10 cellular contexts compared by ENCODE assay signal in the genomic region with DNA sequence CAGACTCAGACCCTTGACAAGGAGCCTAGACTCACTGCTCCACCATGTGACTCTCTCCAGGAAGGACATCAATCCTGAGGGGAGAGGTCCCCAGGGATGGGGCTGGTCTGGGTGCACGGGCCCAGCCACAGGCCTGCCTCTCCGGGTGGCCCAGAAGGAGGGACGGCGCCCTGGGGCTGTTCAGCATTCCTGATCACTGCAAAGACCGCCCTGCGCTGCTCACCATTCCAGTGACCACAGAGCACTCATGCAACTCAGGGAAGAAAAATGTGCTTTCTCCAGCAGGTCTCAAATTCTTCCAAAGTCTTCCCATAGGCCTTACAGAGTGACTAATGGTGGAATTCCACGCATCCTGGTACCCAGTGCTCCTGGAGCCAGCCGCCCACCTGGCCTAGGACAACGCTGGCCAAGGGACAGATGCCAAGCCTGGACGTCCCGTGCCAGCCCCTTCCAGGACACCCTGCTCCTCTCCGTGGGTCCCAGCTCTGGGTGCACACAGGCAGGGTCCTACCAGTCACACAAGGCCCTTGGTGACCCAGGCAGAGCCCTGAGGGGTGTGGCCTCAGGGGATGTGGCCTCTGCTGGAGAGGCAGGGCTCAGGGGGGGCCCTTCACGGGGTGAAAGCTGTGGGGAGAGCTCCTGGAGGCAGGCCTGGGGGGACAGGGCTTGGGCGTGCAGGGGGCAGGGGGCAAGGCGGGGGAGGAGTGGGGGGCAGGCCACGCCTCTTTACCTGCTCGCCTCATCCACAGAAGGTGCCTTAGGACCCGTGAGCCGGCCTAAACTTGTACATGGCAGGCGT.
DNase-seq lines count a peak whose midpoint lies in the region; ATAC-seq and TF ChIP-seq lines count a peak whose summit lies in the region.
"Had no signal": no experiment of that assay in that cellular context is flagged by ENCODE, and none has a peak within 500 bp of the region (broad histone marks: within the 10 kb centered on the region; RNA-seq: fewer than 3 reads in every experiment).

No MANE protein-coding gene starts in this region.

- H3K4me1 Mint-ChIP-seq in activated CD4-positive, alpha-beta memory T cell treated with anti-CD3 and anti-CD28 coated beads for 36 hours (ENCODE audit: low read depth), result no peaks in the 10 kb centered on the region

- no peaks in the 10 kb centered on the region for H3K9me3 Mint-ChIP-seq in activated CD4-positive, alpha-beta memory T cell treated with anti-CD3 and anti-CD28 coated beads for 36 hours

- no peaks in the 10 kb centered on the region for H3K36me3 Mint-ChIP-seq in activated CD4-positive, alpha-beta memory T cell treated with anti-CD3 and anti-CD28 coated beads for 36 hours

- DNase-seq in GM03348 (ENCODE audit: low spot score) (peak; percentile 52), fibroblast of the aortic adventitia (ENCODE audit: low read depth) (peak; percentile 25), renal cortical epithelial cell (ENCODE audit: low read depth) (peak; percentile 67), GM13977 (ENCODE audit: low spot score) (no peak), iPS-NIHi7 (ENCODE audit: extremely low spot score) (no peak)
- no peak for DNase-seq in activated CD4-positive, alpha-beta memory T cell treated with anti-CD3 and anti-CD28 coated beads for 36 hours
- DNase-seq: NCI-H1105 treated with DMSO at 0.1 percent for 48 hours; stimulated activated naive CD4-positive, alpha-beta T cell had no signal

- intact Hi-C loops in activated CD4-positive, alpha-beta memory T cell treated with anti-CD3 and anti-CD28 coated beads for 36 hours (cut with micrococcal nuclease), result loop anchor here (5.0 kb wide), 1 partner anchor 136 kb away; no protein-coding TSS in a partner anchor

- in situ Hi-C loops in GM13977 (cut with MboI; ENCODE audit: low pct_unique_long_range_greater_than_20kb, low sequenced_read_pairs, unreplicated experiment), result no loop called here

- H3K4me3 Mint-ChIP-seq in activated CD4-positive, alpha-beta memory T cell treated with anti-CD3 and anti-CD28 coated beads for 36 hours, result no peak overlapping the region

- H3K27me3 Mint-ChIP-seq in activated CD4-positive, alpha-beta memory T cell treated with anti-CD3 and anti-CD28 coated beads for 36 hours, result peaks cover 2% of the 10 kb centered on the region

- POLR2A ChIA-PET in activated CD4-positive, alpha-beta memory T cell treated with anti-CD3 and anti-CD28 coated beads for 36 hours (lab: Charles Lee), result no interaction called here

- TF ChIP-seq CTCF in fibroblast of the aortic adventitia (IDR thresholded peaks at IDR 0.05; ENCODE audit: insufficient read depth, low read length), result no peak
- TF ChIP-seq CTCF in GM13977 (IDR thresholded peaks at IDR 0.05; ENCODE audit: extremely low read depth, insufficient read depth, missing control alignments), result no peak

- H3K4me3 ChIP-seq in fibroblast of the aortic adventitia (ENCODE audit: low read depth, low read length), result no peak overlapping the region

- H3K27ac Mint-ChIP-seq in activated CD4-positive, alpha-beta memory T cell treated with anti-CD3 and anti-CD28 coated beads for 36 hours, result no peak overlapping the region

- ATAC-seq in SK-N-SH treated with all-trans-retinoic acid at 6 μM for 48 hours (peak; percentile 77), HG02981 (IDR thresholded peaks at IDR 0.05; ENCODE audit: unreplicated experiment) (no peak)

- CTCF ChIA-PET in activated CD4-positive, alpha-beta memory T cell treated with anti-CD3 and anti-CD28 coated beads for 36 hours (lab: Charles Lee), result no interaction called here

TF ChIP-seq in SK-N-SH treated with all-trans-retinoic acid at 6 μM for 48 hours, 23 proteins besides CTCF, POLR2A, EP300 and RAD21:
- no peak for TF ChIP-seq TOX (CRISPR knock-in tag; IDR thresholded peaks at IDR 0.05; ENCODE audit: borderline replicate concordance)
- TF ChIP-seq, protein P1, sequence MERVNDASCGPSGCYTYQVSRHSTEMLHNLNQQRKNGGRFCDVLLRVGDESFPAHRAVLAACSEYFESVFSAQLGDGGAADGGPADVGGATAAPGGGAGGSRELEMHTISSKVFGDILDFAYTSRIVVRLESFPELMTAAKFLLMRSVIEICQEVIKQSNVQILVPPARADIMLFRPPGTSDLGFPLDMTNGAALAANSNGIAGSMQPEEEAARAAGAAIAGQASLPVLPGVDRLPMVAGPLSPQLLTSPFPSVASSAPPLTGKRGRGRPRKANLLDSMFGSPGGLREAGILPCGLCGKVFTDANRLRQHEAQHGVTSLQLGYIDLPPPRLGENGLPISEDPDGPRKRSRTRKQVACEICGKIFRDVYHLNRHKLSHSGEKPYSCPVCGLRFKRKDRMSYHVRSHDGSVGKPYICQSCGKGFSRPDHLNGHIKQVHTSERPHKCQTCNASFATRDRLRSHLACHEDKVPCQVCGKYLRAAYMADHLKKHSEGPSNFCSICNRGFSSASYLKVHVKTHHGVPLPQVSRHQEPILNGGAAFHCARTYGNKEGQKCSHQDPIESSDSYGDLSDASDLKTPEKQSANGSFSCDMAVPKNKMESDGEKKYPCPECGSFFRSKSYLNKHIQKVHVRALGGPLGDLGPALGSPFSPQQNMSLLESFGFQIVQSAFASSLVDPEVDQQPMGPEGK (CRISPR knock-in tag; IDR thresholded peaks at IDR 0.05; ENCODE audit: borderline replicate concordance), result no peak
- TF ChIP-seq ZNF70 (CRISPR knock-in tag; IDR thresholded peaks at IDR 0.05), result no peak
- no peak for TF ChIP-seq SNAI2 (CRISPR knock-in tag; IDR thresholded peaks at IDR 0.05)
- no peak for TF ChIP-seq ZNF8 (CRISPR knock-in tag; IDR thresholded peaks at IDR 0.05)
- no peak for TF ChIP-seq TCF4 (CRISPR knock-in tag; IDR thresholded peaks at IDR 0.05; ENCODE audit: borderline replicate concordance)
- TF ChIP-seq POU6F1 (CRISPR knock-in tag; IDR thresholded peaks at IDR 0.05; ENCODE audit: borderline replicate concordance, low read depth), result no peak
- TF ChIP-seq, protein P2, sequence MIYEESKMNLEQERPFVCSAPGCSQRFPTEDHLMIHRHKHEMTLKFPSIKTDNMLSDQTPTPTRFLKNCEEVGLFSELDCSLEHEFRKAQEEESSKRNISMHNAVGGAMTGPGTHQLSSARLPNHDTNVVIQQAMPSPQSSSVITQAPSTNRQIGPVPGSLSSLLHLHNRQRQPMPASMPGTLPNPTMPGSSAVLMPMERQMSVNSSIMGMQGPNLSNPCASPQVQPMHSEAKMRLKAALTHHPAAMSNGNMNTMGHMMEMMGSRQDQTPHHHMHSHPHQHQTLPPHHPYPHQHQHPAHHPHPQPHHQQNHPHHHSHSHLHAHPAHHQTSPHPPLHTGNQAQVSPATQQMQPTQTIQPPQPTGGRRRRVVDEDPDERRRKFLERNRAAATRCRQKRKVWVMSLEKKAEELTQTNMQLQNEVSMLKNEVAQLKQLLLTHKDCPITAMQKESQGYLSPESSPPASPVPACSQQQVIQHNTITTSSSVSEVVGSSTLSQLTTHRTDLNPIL (CRISPR knock-in tag; IDR thresholded peaks at IDR 0.05; ENCODE audit: low read depth), result no peak
- TF ChIP-seq ZC3H10 (CRISPR knock-in tag; IDR thresholded peaks at IDR 0.05), result no peak
- no peak for TF ChIP-seq RARB (CRISPR knock-in tag; IDR thresholded peaks at IDR 0.05)
- no peak for TF ChIP-seq ZFP30 (CRISPR knock-in tag; IDR thresholded peaks at IDR 0.05)
- no peak for TF ChIP-seq CSDC2 (CRISPR knock-in tag; IDR thresholded peaks at IDR 0.05)
- no peak for TF ChIP-seq OSR1 (CRISPR knock-in tag; IDR thresholded peaks at IDR 0.05)

Comparison
In these comparisons a context has a peak if more than half of its experiments do, and no peak if none do; other contexts are left out.
1. DNase-seq: peak in GM03348 (single experiment), fibroblast of the aortic adventitia (single experiment) and renal cortical epithelial cell (single experiment); none in GM13977 (single experiment), iPS-NIHi7 (single experiment) and activated CD4-positive, alpha-beta memory T cell treated with anti-CD3 and anti-CD28 coated beads for 36 hours (single experiment).